In genomic region chr20:63562461-63563185, GRCh38 we compare ENCODE assay signal across 18 cellular contexts. TPM values are rescaled to one million over a fixed set of nuclear protein-coding genes. Genes with fewer than 3 reads are reported as not detected.
A peak's percentile ranks its signal among the peaks of the same experiment; 100 is the strongest.
DNase-seq lines count a peak whose midpoint lies in the region; ATAC-seq and TF ChIP-seq lines count a peak whose summit lies in the region.
"Had no signal": no experiment of that assay in that cellular context is flagged by ENCODE, and none has a peak within 500 bp of the region (broad histone marks: within the 10 kb centered on the region; RNA-seq: fewer than 3 reads in every experiment).

No MANE protein-coding gene starts in this region.

- H3K4me1 ChIP-seq in spleen (peaks cover 0 to 30% (median 13%) of the 10 kb centered on the region in 6 donors), SJCRH30 (no peaks in the 10 kb centered on the region)

- H3K9me3 ChIP-seq in spleen (no peaks in the 10 kb centered on the region), SJCRH30 (replicated peaks) (no peaks in the 10 kb centered on the region)

- TF ChIP-seq CTCF in activated B cell treated with CpG ODN at 0.5 μM for 24 hours (IDR thresholded peaks at IDR 0.05) (no peak), spleen (IDR thresholded peaks at IDR 0.05 in 8 of 11, conservative IDR thresholded peaks at IDR 0.05 in 3 of 11) (no peak)

- peaks cover 11% of the 10 kb centered on the region for H3K4me1 Mint-ChIP-seq in activated B cell treated with CpG ODN at 0.5 μM for 24 hours

- POLR2A ChIA-PET in activated B cell treated with CpG ODN at 0.5 μM for 24 hours (lab: Charles Lee): interaction anchor here (0.8 to 1.9 kb wide), 4 partner anchors 8 to 25 kb away, joined by 3 to 9 read pairs (median 4); partner anchors contain the start of genes HELZ2 and PTK6

- DNase-seq in NCI-H187 (lab: John Stamatoyannopoulos, UW): peak; percentile 45 to 58
- no peak for DNase-seq in NCI-H187 treated with DMSO at 0.1 percent for 48 hours (lab: John Stamatoyannopoulos, UW)
- DNase-seq in activated B cell treated with CpG ODN at 0.5 μM for 24 hours: no peak
- DNase-seq in spleen: peak; percentile 81
- no peak for DNase-seq in T-helper 1 cell
- DNase-seq in SJCRH30: no peak
- DNase-seq: 8988T; AML-193; C1 segment of cervical spinal cord; CD4-positive, alpha-beta T cell; DMS79; EL; GM23248; IMR-90; KBM-7 had no signal

- peaks cover 3 to 99% (median 82%) of the 10 kb centered on the region in 6 donors for H3K36me3 ChIP-seq in spleen
- H3K36me3 ChIP-seq in SJCRH30: no peaks in the 10 kb centered on the region

- CTCF ChIA-PET in activated B cell treated with CpG ODN at 0.5 μM for 24 hours (lab: Charles Lee): interaction anchor here (1.0 kb wide), 1 partner anchor 79 kb away, joined by 3 read pairs; no protein-coding TSS in a partner anchor

- H3K27ac ChIP-seq in spleen: no peak overlapping the region
- no peak overlapping the region for H3K27ac ChIP-seq in SJCRH30
- H3K27ac ChIP-seq: GM23248 had no signal

- no peaks in the 10 kb centered on the region for H3K27me3 Mint-ChIP-seq in activated B cell treated with CpG ODN at 0.5 μM for 24 hours
- H3K27me3 Mint-ChIP-seq: CD4-positive, alpha-beta T cell had no signal

- ATAC-seq in GM18867 (IDR thresholded peaks at IDR 0.05; ENCODE audit: unreplicated experiment) (peak; percentile 33), activated B cell treated with CpG ODN at 0.5 μM for 24 hours (ENCODE audit: low read depth) (peak; percentile 12), GM19452 (IDR thresholded peaks at IDR 0.05; ENCODE audit: unreplicated experiment) (no peak)
- ATAC-seq: HCT116 had no signal

- TF ChIP-seq POLR2A in spleen (IDR thresholded peaks at IDR 0.05): no peak

- no peaks in the 10 kb centered on the region for H3K9me3 Mint-ChIP-seq in activated B cell treated with CpG ODN at 0.5 μM for 24 hours
- H3K9me3 Mint-ChIP-seq: CD4-positive, alpha-beta T cell had no signal

- H3K4me3 ChIP-seq in spleen (no peak overlapping the region), SJCRH30 (no peak overlapping the region)
- H3K4me3 ChIP-seq: GM23248 had no signal

- H3K27me3 ChIP-seq in spleen (replicated peaks in 1 of 7) (no peaks in the 10 kb centered on the region), SJCRH30 (no peaks in the 10 kb centered on the region)

- H3K4me3 Mint-ChIP-seq in activated B cell treated with CpG ODN at 0.5 μM for 24 hours: no peak overlapping the region
- H3K4me3 Mint-ChIP-seq: CD4-positive, alpha-beta T cell had no signal

- 92 to 96% (median 92%) methylated on average over 13 to 53 of the region's 53 CpGs for WGBS in spleen, 5 donors

- no peak overlapping the region for H3K27ac Mint-ChIP-seq in activated B cell treated with CpG ODN at 0.5 μM for 24 hours
- H3K27ac Mint-ChIP-seq: CD4-positive, alpha-beta T cell had no signal

- peaks cover 27% of the 10 kb centered on the region for H3K36me3 Mint-ChIP-seq in activated B cell treated with CpG ODN at 0.5 μM for 24 hours (ENCODE audit: low read depth)

- intact Hi-C loops in activated B cell treated with CpG ODN at 0.5 μM for 24 hours (cut with micrococcal nuclease): no loop called here
- intact Hi-C loops in spleen (cut with DNase I; ENCODE audit: low total_unique reads): no loop called here

RNA-seq across cellular contexts. Expression of gene FNDC11, which starts 8.7 kb away (rescaled TPM):
- 0.78 and 1.3 TPM in 2 replicates for total RNA-seq in activated B cell treated with CpG ODN at 0.5 μM for 24 hours
- total RNA-seq in spleen: 1 to 10 TPM in 4 of 7 donors, under 1 TPM in 3; 0.33 to 2.0 (median 1.0) TPM
- polyA plus RNA-seq in spleen: 1 to 10 TPM in 1 of 3 donors, under 1 TPM in 2; 0.91 to 1.8 (median 0.98) TPM
- 0.02 and 0.20 TPM in 2 replicates for total RNA-seq in SJCRH30 (2014; rRNA removed; shearing (Covaris generic))

RNA-seq across cellular contexts. Expression of gene HELZ2, which starts 11.4 kb away (rescaled TPM):
- total RNA-seq in activated B cell treated with CpG ODN at 0.5 μM for 24 hours: 25.4 and 28.9 TPM in 2 replicates
- 100 to 1,000 TPM in 1 of 7 donors, 10 to 100 TPM in 6; 56.5 to 120 (median 66.0) TPM for total RNA-seq in spleen
- 10 to 100 TPM in 1 of 3 donors, 1 to 10 TPM in 2; 4.3 to 21.2 (median 5.7) TPM for polyA plus RNA-seq in spleen
- total RNA-seq in SJCRH30 (2014; rRNA removed; shearing (Covaris generic)): 4.6 and 5.7 TPM in 2 replicates

RNA-seq across cellular contexts. Expression of gene SRMS, which starts 15.1 kb away (rescaled TPM):
- 0.16 TPM in 1 of 2 replicates, not detected in the other for total RNA-seq in activated B cell treated with CpG ODN at 0.5 μM for 24 hours
- total RNA-seq in spleen: 1 to 10 TPM in 4 of 7 donors, under 1 TPM in 1, not detected in 2; 0.46 to 1.5 (median 1.2) TPM
- polyA plus RNA-seq in spleen: under 1 TPM; 0.07 to 0.19 (median 0.12) TPM
- total RNA-seq in SJCRH30 (2014; rRNA removed; shearing (Covaris generic)): not detected in 2 replicates
- total RNA-seq: CD4-positive, alpha-beta T cell; GM23248; IMR-90 had no signal
- polyA plus RNA-seq: GM23248, IMR-90 had no signal

RNA-seq across cellular contexts. Expression of gene PTK6, which starts 25.4 kb away (rescaled TPM):
- 0.49 and 0.69 TPM in 2 replicates for total RNA-seq in activated B cell treated with CpG ODN at 0.5 μM for 24 hours
- 1 to 10 TPM in 1 of 7 donors, under 1 TPM in 6; 0.20 to 1.0 (median 0.77) TPM for total RNA-seq in spleen
- polyA plus RNA-seq in spleen: under 1 TPM; 0.55 to 0.72 (median 0.64) TPM
- 1.4 TPM in 2 replicates for total RNA-seq in SJCRH30 (2014; rRNA removed; shearing (Covaris generic))
- total RNA-seq: GM23248, IMR-90 had no signal
- polyA plus RNA-seq: GM23248, IMR-90 had no signal

RNA-seq across cellular contexts. Expression of gene PPDPF, which starts 42.1 kb away (rescaled TPM):
- 170 and 172 TPM in 2 replicates for total RNA-seq in activated B cell treated with CpG ODN at 0.5 μM for 24 hours
- total RNA-seq in spleen: 100 to 1,000 TPM in 4 of 7 donors, 10 to 100 TPM in 3; 68.8 to 167 (median 105) TPM
- 100 to 1,000 TPM; 123 to 275 (median 186) TPM for polyA plus RNA-seq in spleen
- 149 and 171 TPM in 2 replicates for total RNA-seq in SJCRH30 (2014; rRNA removed; shearing (Covaris generic))

Comparison
In these comparisons a context has a peak if more than half of its experiments do, and no peak if none do; other contexts are left out.
1. DNase-seq: peak in NCI-H187 (2 of 2) and spleen (single experiment); none in NCI-H187 treated with DMSO at 0.1 percent for 48 hours (single experiment), activated B cell treated with CpG ODN at 0.5 μM for 24 hours (single experiment), T-helper 1 cell (0 of 5) and SJCRH30 (0 of 2).